1 cellular context compared by ENCODE assay signal in genomic region chr9:130689937-130690700, GRCh38.
TF ChIP-seq lines count a peak whose summit lies in the region.

No MANE protein-coding gene starts in this region.

TF ChIP-seq in HepG2, 621 proteins besides CTCF, POLR2A, EP300 and RAD21 (continued from another document):
- no peak for TF ChIP-seq CEBPZ (IDR thresholded peaks at IDR 0.05; ENCODE audit: low read length)
- TF ChIP-seq FOSL2 (CRISPR knock-in tag; IDR thresholded peaks at IDR 0.05) = 0 out of 2 replicates have a peak, but pooled peaks have one; percentile 20
- peak; percentile 75 for TF ChIP-seq PBX2 (CRISPR knock-in tag; IDR thresholded peaks at IDR 0.05)
- TF ChIP-seq ZNF253 (CRISPR knock-in tag; IDR thresholded peaks at IDR 0.05; ENCODE audit: borderline replicate concordance) = no peak
- no peak for TF ChIP-seq ZNF343 (CRISPR knock-in tag; IDR thresholded peaks at IDR 0.05)
- TF ChIP-seq CREB3 (CRISPR knock-in tag; IDR thresholded peaks at IDR 0.05) = no peak
- no peak for TF ChIP-seq ZEB1 (IDR thresholded peaks at IDR 0.05; ENCODE audit: insufficient replicate concordance, low read depth)
- no peak for TF ChIP-seq ELF4 (CRISPR knock-in tag; IDR thresholded peaks at IDR 0.05; ENCODE audit: borderline replicate concordance)
- peak; percentile 42 for TF ChIP-seq ASH2L (IDR thresholded peaks at IDR 0.05; ENCODE audit: insufficient read length, low read depth, low read length)
TF ChIP-seq in HepG2: peak in this region for 72.
